Comparison of ENCODE assay signal across 26 cellular contexts in genomic region chr4:54517793-54518444, GRCh38.
"Had no signal": no experiment of that assay in that cellular context is flagged by ENCODE, and none has a peak within 500 bp of the region (broad histone marks: within the 10 kb centered on the region; RNA-seq: fewer than 3 reads in every experiment).

No MANE protein-coding gene starts in this region.

- H3K27me3 ChIP-seq: left lung, ovary, sigmoid colon, spleen, tibial nerve, uterus had no signal

- DNase-seq: hippocampal formation; kidney; left colon; left lung; lower lobe of right lung; mammary epithelial cell; midbrain; mucosa of descending colon; naive thymus-derived CD4-positive, alpha-beta T cell; ovary; posterior cingulate gyrus; retina; right cardiac atrium; sigmoid colon; small intestine; spleen; stimulated activated CD4-positive, alpha-beta T cell treated with anti-CD3 and anti-CD28 coated beads, Interleukin-4, amount 100 ng/mL, for 24 hours; stimulated activated CD8-positive, alpha-beta memory T cell treated with anti-CD3 and anti-CD28 coated beads, Interleukin-4, amount 100 ng/mL, for 48 hours; stimulated activated naive CD4-positive, alpha-beta T cell treated with Interleukin-2 at 50 U/mL for 16 hours; stimulated activated naive CD8-positive, alpha-beta T cell treated with anti-CD3 and anti-CD28 coated beads, Interleukin-15, amount 100 ng/mL, for 72 hours; substantia nigra; uterus had no signal

- H3K27ac ChIP-seq: left lung, lower lobe of right lung, ovary, prostate gland, sigmoid colon, spleen, tibial nerve, uterus had no signal

- H3K36me3 ChIP-seq: left lung, lower lobe of right lung, ovary, prostate gland, sigmoid colon, spleen, tibial nerve, uterus had no signal

- H3K4me3 ChIP-seq: left lung, lower lobe of right lung, mucosa of descending colon, ovary, prostate gland, sigmoid colon, spleen, tibial nerve, uterus had no signal

- ATAC-seq: left colon; left lung; lower lobe of right lung; mucosa of descending colon; naive thymus-derived CD4-positive, alpha-beta T cell; natural killer cell treated with Interleukin-12 subunit alpha and Interleukin-12 subunit beta and Interleukin-15 and Interleukin-18, amount 100 ng/mL, for 72 hours; right cardiac atrium; stimulated activated memory B cell treated with anti-CD40 and anti-IgM and Interleukin-4, amounts not matched to agents 10 μg/mL and 1 μg/mL and 100 μg/mL, for 72 hours; stimulated activated naive CD8-positive, alpha-beta T cell treated with anti-CD3 and anti-CD28 coated beads, Interleukin-15, amount 100 ng/mL, for 72 hours had no signal

- H3K9me3 ChIP-seq: mucosa of descending colon, ovary, prostate gland, uterus had no signal

- H3K4me1 ChIP-seq: left lung, lower lobe of right lung, prostate gland, spleen, tibial nerve, uterus had no signal
